In genomic region chr16:70118354-70118753, GRCh38 we compare ENCODE assay signal across 7 cellular contexts. TPM values are rescaled to one million over a fixed set of nuclear protein-coding genes. Genes with fewer than 3 reads are reported as not detected.
DNase-seq lines count a peak whose midpoint lies in the region; ATAC-seq and TF ChIP-seq lines count a peak whose summit lies in the region.
"Not testable (repeated sequence)": the region's sequence is repeated elsewhere in the genome, so short reads cannot be mapped to it uniquely, and the experiment has no call there.

No MANE protein-coding gene starts in this region.

- not testable (repeated sequence) for H3K27me3 Mint-ChIP-seq in CD8-positive, alpha-beta T cell (ENCODE audit: low read depth); T-helper 17 cell; activated T-cell treated with anti-CD3 and anti-CD28 coated beads, Interleukin-2, amount 50 U/mL, for 24 hours; chondrocyte (ENCODE audit: low read depth); immature natural killer cell (ENCODE audit: low read depth in 3 of 3); natural killer cell (ENCODE audit: low read depth in 2 of 2); stimulated activated naive B cell treated with anti-CD40 and anti-IgM and Interleukin-4, amounts not matched to agents 10 μg/mL and 1 μg/mL and 100 μg/mL, for 72 hours

- H3K9me3 Mint-ChIP-seq in CD8-positive, alpha-beta T cell; activated T-cell treated with anti-CD3 and anti-CD28 coated beads, Interleukin-2, amount 50 U/mL, for 24 hours; chondrocyte (ENCODE audit: low read depth); immature natural killer cell; natural killer cell; stimulated activated naive B cell treated with anti-CD40 and anti-IgM and Interleukin-4, amounts not matched to agents 10 μg/mL and 1 μg/mL and 100 μg/mL, for 72 hours: not testable (repeated sequence)

- not testable (repeated sequence) for H3K27me3 ChIP-seq in CD8-positive, alpha-beta T cell (ENCODE audit: insufficient read depth, low read length)

- CTCF ChIA-PET in CD8-positive, alpha-beta T cell (lab: Charles Lee): not testable (repeated sequence)

- not testable (repeated sequence) for H3K4me1 ChIP-seq in CD8-positive, alpha-beta T cell (ENCODE audit: insufficient read depth, low read length)

- H3K36me3 Mint-ChIP-seq in CD8-positive, alpha-beta T cell: peaks cover 43% of the 10 kb centered on the region
- H3K36me3 Mint-ChIP-seq in T-helper 17 cell (ENCODE audit: low read depth); natural killer cell: not testable (repeated sequence)
- H3K36me3 Mint-ChIP-seq in activated T-cell treated with anti-CD3 and anti-CD28 coated beads, Interleukin-2, amount 50 U/mL, for 24 hours (ENCODE audit: low read depth): peaks cover 47% of the 10 kb centered on the region
- peaks cover 12% of the 10 kb centered on the region for H3K36me3 Mint-ChIP-seq in chondrocyte (ENCODE audit: low read depth)
- H3K36me3 Mint-ChIP-seq in immature natural killer cell: peaks cover 3 to 14% (median 7%) of the 10 kb centered on the region in 3 donors
- peaks cover 14 to 27% of the 10 kb centered on the region in 2 donors for H3K36me3 Mint-ChIP-seq in stimulated activated naive B cell treated with anti-CD40 and anti-IgM and Interleukin-4, amounts not matched to agents 10 μg/mL and 1 μg/mL and 100 μg/mL, for 72 hours

- H3K36me3 ChIP-seq in CD8-positive, alpha-beta T cell (ENCODE audit: insufficient read depth, low read length): not testable (repeated sequence)

- ATAC-seq in CD8-positive, alpha-beta T cell; T-helper 17 cell; natural killer cell; stimulated activated naive B cell treated with anti-CD40 and anti-IgM and Interleukin-4, amounts not matched to agents 10 μg/mL and 1 μg/mL and 100 μg/mL, for 72 hours (replicated peaks): not testable (repeated sequence)

- not testable (repeated sequence) for H3K4me3 Mint-ChIP-seq in CD8-positive, alpha-beta T cell; T-helper 17 cell; activated T-cell treated with anti-CD3 and anti-CD28 coated beads, Interleukin-2, amount 50 U/mL, for 24 hours; chondrocyte (ENCODE audit: unreplicated experiment); immature natural killer cell; natural killer cell; stimulated activated naive B cell treated with anti-CD40 and anti-IgM and Interleukin-4, amounts not matched to agents 10 μg/mL and 1 μg/mL and 100 μg/mL, for 72 hours

- POLR2A ChIA-PET in CD8-positive, alpha-beta T cell (lab: Charles Lee): not testable (repeated sequence)

- intact Hi-C loops in CD8-positive, alpha-beta T cell (cut with DNase I, micrococcal nuclease): loop anchor here in 1 of 2 experiments (10.0 kb wide), 2 partner anchors 54 to 94 kb away; no protein-coding TSS in a partner anchor
- intact Hi-C loops in natural killer cell (cut with micrococcal nuclease): not testable (repeated sequence)

- not testable (repeated sequence) for TF ChIP-seq CTCF in CD8-positive, alpha-beta T cell (IDR thresholded peaks at IDR 0.05); chondrocyte (IDR thresholded peaks at IDR 0.05); natural killer cell (IDR thresholded peaks at IDR 0.05)

- H3K4me1 Mint-ChIP-seq in CD8-positive, alpha-beta T cell (ENCODE audit: low read depth): peaks cover 26% of the 10 kb centered on the region
- H3K4me1 Mint-ChIP-seq in T-helper 17 cell: peaks cover 29% of the 10 kb centered on the region
- H3K4me1 Mint-ChIP-seq in activated T-cell treated with anti-CD3 and anti-CD28 coated beads, Interleukin-2, amount 50 U/mL, for 24 hours (ENCODE audit: low read depth): peaks cover 29% of the 10 kb centered on the region
- peaks cover 30% of the 10 kb centered on the region for H3K4me1 Mint-ChIP-seq in chondrocyte (ENCODE audit: low read depth)
- H3K4me1 Mint-ChIP-seq in immature natural killer cell: peaks cover 27 to 36% of the 10 kb centered on the region in 2 donors
- peaks cover 15 to 17% of the 10 kb centered on the region in 2 donors for H3K4me1 Mint-ChIP-seq in natural killer cell
- peaks cover 20 to 35% of the 10 kb centered on the region in 2 donors for H3K4me1 Mint-ChIP-seq in stimulated activated naive B cell treated with anti-CD40 and anti-IgM and Interleukin-4, amounts not matched to agents 10 μg/mL and 1 μg/mL and 100 μg/mL, for 72 hours

- DNase-seq in CD8-positive, alpha-beta T cell; T-helper 17 cell; activated T-cell treated with anti-CD3 and anti-CD28 coated beads, Interleukin-2, amount 50 U/mL, for 24 hours; chondrocyte (ENCODE audit: low spot score); immature natural killer cell; natural killer cell; stimulated activated naive B cell treated with anti-CD40 and anti-IgM and Interleukin-4, amounts not matched to agents 10 μg/mL and 1 μg/mL and 100 μg/mL, for 72 hours: not testable (repeated sequence)

- H3K27ac Mint-ChIP-seq in CD8-positive, alpha-beta T cell: peak overlapping the region; percentile 46
- peak overlapping the region; percentile 90 for H3K27ac Mint-ChIP-seq in T-helper 17 cell
- H3K27ac Mint-ChIP-seq in activated T-cell treated with anti-CD3 and anti-CD28 coated beads, Interleukin-2, amount 50 U/mL, for 24 hours: peak overlapping the region; percentile 48
- H3K27ac Mint-ChIP-seq in chondrocyte (ENCODE audit: unreplicated experiment): peak overlapping the region; percentile 3
- H3K27ac Mint-ChIP-seq in immature natural killer cell: peak overlapping the region; percentile 23 to 68 (median 53)
- peak overlapping the region; percentile 17 to 22 for H3K27ac Mint-ChIP-seq in natural killer cell
- peak overlapping the region; percentile 25 for H3K27ac Mint-ChIP-seq in stimulated activated naive B cell treated with anti-CD40 and anti-IgM and Interleukin-4, amounts not matched to agents 10 μg/mL and 1 μg/mL and 100 μg/mL, for 72 hours

- not testable (repeated sequence) for H3K27ac ChIP-seq in CD8-positive, alpha-beta T cell (ENCODE audit: low read depth, low read length)

- H3K4me3 ChIP-seq in CD8-positive, alpha-beta T cell (ENCODE audit: low read depth, low read length): not testable (repeated sequence)

- not testable (repeated sequence) for H3K9me3 ChIP-seq in CD8-positive, alpha-beta T cell (ENCODE audit: low read length); T-helper 17 cell (ENCODE audit: control insufficient read depth, low read length, poor library complexity, severe bottlenecking)

RNA-seq across cellular contexts. Expression of gene PDPR, which starts 4.2 kb away (rescaled TPM):
- total RNA-seq in CD8-positive, alpha-beta T cell: 10 to 100 TPM; 18.6 to 20.9 TPM
- total RNA-seq in T-helper 17 cell: 10 to 100 TPM; 35.0 to 35.6 TPM
- total RNA-seq in chondrocyte: 22.8 to 29.2 TPM (median 23.7 TPM) in 3 replicates
- 10 to 100 TPM in 1 of 3 donors, 1 to 10 TPM in 2; 1.9 to 17.0 (median 5.2) TPM for polyA plus RNA-seq in immature natural killer cell
- 10 to 100 TPM; 50.0 to 73.9 (median 52.0) TPM for total RNA-seq in natural killer cell

RNA-seq across cellular contexts. Expression of gene CLEC18C, which starts 55.2 kb away (rescaled TPM):
- total RNA-seq in CD8-positive, alpha-beta T cell: under 1 TPM in 1 of 2 experiments, not detected in 1; 0.84 TPM
- total RNA-seq in T-helper 17 cell (1 to 10 TPM in 1 of 2 donors, under 1 TPM in 1; 0.44 to 1.3 TPM), chondrocyte (0.34 TPM in 1 of 3 replicates, not detected in the others), natural killer cell (under 1 TPM; 0.29 to 0.88 (median 0.59) TPM)
- not detected for polyA plus RNA-seq in immature natural killer cell

Comparison
In these comparisons a context has a peak if more than half of its experiments do, and no peak if none do; other contexts are left out.
1. H3K27ac Mint-ChIP-seq: peak in every context shown above with its lines; median percentile 90 in T-helper 17 cell; 53 in immature natural killer cell; 48 in activated T-cell treated with anti-CD3 and anti-CD28 coated beads, Interleukin-2, amount 50 U/mL, for 24 hours; 46 in CD8-positive, alpha-beta T cell; 25 in stimulated activated naive B cell treated with anti-CD40 and anti-IgM and Interleukin-4, amounts not matched to agents 10 μg/mL and 1 μg/mL and 100 μg/mL, for 72 hours; 20 in natural killer cell; 3 in chondrocyte.